8 cellular contexts compared by ENCODE assay signal in genomic region chr12:106226884-106227640, GRCh38. TPM values are rescaled to one million over a fixed set of nuclear protein-coding genes. Genes with fewer than 3 reads are reported as not detected.
DNase-seq lines count a peak whose midpoint lies in the region; ATAC-seq and TF ChIP-seq lines count a peak whose summit lies in the region.

No MANE protein-coding gene starts in this region.

- H3K4me3 Mint-ChIP-seq in activated CD4-positive, alpha-beta memory T cell treated with anti-CD3 and anti-CD28 coated beads, Interleukin-2, amount 10 ng/mL, durations not matched to agents 7 days and 5 days: no peak overlapping the region
- no peak overlapping the region for H3K4me3 Mint-ChIP-seq in osteocyte (ENCODE audit: unreplicated experiment)

- no peaks in the 10 kb centered on the region for H3K27me3 Mint-ChIP-seq in activated CD4-positive, alpha-beta memory T cell treated with anti-CD3 and anti-CD28 coated beads, Interleukin-2, amount 10 ng/mL, durations not matched to agents 7 days and 5 days
- no peaks in the 10 kb centered on the region for H3K27me3 Mint-ChIP-seq in osteocyte (ENCODE audit: unreplicated experiment)

- H3K4me1 Mint-ChIP-seq in activated CD4-positive, alpha-beta memory T cell treated with anti-CD3 and anti-CD28 coated beads, Interleukin-2, amount 10 ng/mL, durations not matched to agents 7 days and 5 days: peaks cover 15% of the 10 kb centered on the region
- peaks cover 13% of the 10 kb centered on the region for H3K4me1 Mint-ChIP-seq in osteocyte (ENCODE audit: unreplicated experiment)

- in situ Hi-C loops in GM13977 (cut with MboI; ENCODE audit: low pct_unique_long_range_greater_than_20kb, low sequenced_read_pairs, unreplicated experiment): loop anchor here (5.0 kb wide), 1 partner anchor 55 kb away; no protein-coding TSS in a partner anchor

- H3K4me3 ChIP-seq in fibroblast of villous mesenchyme (ENCODE audit: low read depth, low read length): no peak overlapping the region

- no peaks in the 10 kb centered on the region for H3K9me3 Mint-ChIP-seq in activated CD4-positive, alpha-beta memory T cell treated with anti-CD3 and anti-CD28 coated beads, Interleukin-2, amount 10 ng/mL, durations not matched to agents 7 days and 5 days
- no peaks in the 10 kb centered on the region for H3K9me3 Mint-ChIP-seq in osteocyte (ENCODE audit: unreplicated experiment)

- TF ChIP-seq CTCF in C4-2B (conservative IDR thresholded peaks at IDR 0.05) (peak; percentile 70), GM13977 (IDR thresholded peaks at IDR 0.05; ENCODE audit: extremely low read depth, insufficient read depth, missing control alignments) (peak; percentile 68), fibroblast of villous mesenchyme (IDR thresholded peaks at IDR 0.05; ENCODE audit: insufficient read depth, low read depth, low read length) (peak; percentile 67), osteocyte (IDR thresholded peaks at IDR 0.05) (peak; percentile 75)

- DNase-seq in GM13977 (ENCODE audit: low spot score): peak; percentile 79
- peak; percentile 30 for DNase-seq in NCI-H2107 (lab: John Stamatoyannopoulos, UW)
- peak; percentile 34 for DNase-seq in activated CD4-positive, alpha-beta memory T cell treated with anti-CD3 and anti-CD28 coated beads, Interleukin-2, amount 10 ng/mL, durations not matched to agents 7 days and 5 days
- peak; percentile 68 for DNase-seq in fibroblast of villous mesenchyme (ENCODE audit: low read depth)
- no peak for DNase-seq in osteocyte (ENCODE audit: extremely low spot score, unreplicated experiment)

- peak overlapping the region; percentile 63 for H3K27ac Mint-ChIP-seq in activated CD4-positive, alpha-beta memory T cell treated with anti-CD3 and anti-CD28 coated beads, Interleukin-2, amount 10 ng/mL, durations not matched to agents 7 days and 5 days
- H3K27ac Mint-ChIP-seq in osteocyte (ENCODE audit: unreplicated experiment): peak overlapping the region; percentile 43

- POLR2A ChIA-PET in activated CD4-positive, alpha-beta memory T cell treated with anti-CD3 and anti-CD28 coated beads, Interleukin-2, amount 10 ng/mL, durations not matched to agents 7 days and 5 days (lab: Charles Lee): interaction anchor here (1.2 to 1.9 kb wide), 7 partner anchors 20 to 130 kb away, joined by 3 to 12 read pairs (median 5); partner anchors contain the start of gene POLR3B

- ATAC-seq in HG03342 (IDR thresholded peaks at IDR 0.05; ENCODE audit: unreplicated experiment) (no peak), GM21786 (IDR thresholded peaks at IDR 0.05; ENCODE audit: unreplicated experiment) (no peak)

- no peaks in the 10 kb centered on the region for H3K36me3 Mint-ChIP-seq in activated CD4-positive, alpha-beta memory T cell treated with anti-CD3 and anti-CD28 coated beads, Interleukin-2, amount 10 ng/mL, durations not matched to agents 7 days and 5 days (ENCODE audit: low read depth)
- H3K36me3 Mint-ChIP-seq in osteocyte (ENCODE audit: unreplicated experiment): no peaks in the 10 kb centered on the region

- H3K27ac ChIP-seq in C4-2B: no peak overlapping the region

- CTCF ChIA-PET in activated CD4-positive, alpha-beta memory T cell treated with anti-CD3 and anti-CD28 coated beads, Interleukin-2, amount 10 ng/mL, durations not matched to agents 7 days and 5 days (lab: Charles Lee): interaction anchor here (0.7 to 4.9 kb wide), 21 partner anchors 9 to 694 kb away, joined by 3 to 100 read pairs (median 5); partner anchors contain the start of genes CKAP4 and POLR3B

RNA-seq across cellular contexts. Expression of gene CKAP4, which starts 20.8 kb away (rescaled TPM):
- total RNA-seq in activated CD4-positive, alpha-beta memory T cell treated with anti-CD3 and anti-CD28 coated beads, Interleukin-2, amount 10 ng/mL, durations not matched to agents 7 days and 5 days: 1 to 10 TPM; 5.2 to 5.3 TPM
- 253 and 310 TPM in 2 replicates for total RNA-seq in fibroblast of villous mesenchyme
- 182 and 197 TPM in 2 replicates for total RNA-seq in osteocyte

Comparison
In these comparisons a context has a peak if more than half of its experiments do, and no peak if none do; other contexts are left out.
1. RNA of gene CKAP4, which starts 20.8 kb away (total RNA-seq): 253 to 310 TPM in fibroblast of villous mesenchyme and 182 to 197 TPM in osteocyte; 5.2 to 5.3 TPM in activated CD4-positive, alpha-beta memory T cell treated with anti-CD3 and anti-CD28 coated beads, Interleukin-2, amount 10 ng/mL, durations not matched to agents 7 days and 5 days; every median in the first group is over 10 times any median in the second.
2. Peak in every context shown above with its lines, with median percentiles within 50 percentile points of each other: CTCF ChIP-seq.